In the genomic region with DNA sequence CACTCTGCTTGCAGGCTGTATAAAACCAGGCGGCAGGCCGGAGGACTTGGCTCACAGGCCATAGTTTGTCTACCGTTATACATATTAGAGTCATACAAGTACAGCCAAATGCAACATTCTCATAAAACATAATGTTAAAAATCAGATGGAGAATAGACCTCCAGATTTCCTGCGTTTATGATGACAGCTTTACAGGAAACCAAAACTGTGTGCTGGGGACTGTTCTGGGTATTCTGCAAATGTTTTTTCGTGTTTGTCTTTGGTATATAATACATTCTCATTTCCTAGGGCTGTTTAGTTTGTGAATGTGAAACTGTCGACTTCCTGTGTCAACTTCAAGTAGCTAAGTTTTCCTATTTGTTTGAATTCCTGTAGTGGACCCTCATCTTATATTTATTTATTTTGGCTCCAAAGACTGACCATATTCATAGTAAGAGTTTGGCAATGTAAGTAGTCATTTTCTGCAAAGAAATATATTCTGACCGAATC, we compare ENCODE assay signal across 11 cellular contexts.
DNase-seq lines count a peak whose midpoint lies in the region; ATAC-seq and TF ChIP-seq lines count a peak whose summit lies in the region.
"Had no signal": no experiment of that assay in that cellular context is flagged by ENCODE, and none has a peak within 500 bp of the region (broad histone marks: within the 10 kb centered on the region; RNA-seq: fewer than 3 reads in every experiment).

No MANE protein-coding gene starts in this region.

- no peak overlapping the region for H3K4me3 ChIP-seq in transverse colon

- POLR2A ChIA-PET in activated CD8-positive, alpha-beta T cell treated with anti-CD3 and anti-CD28 coated beads, Interleukin-2, amount 10 ng/mL, durations not matched to agents 7 days and 5 days (lab: Charles Lee), result interaction anchor here (1.5 kb wide), 1 partner anchor 146 kb away, joined by 6 read pairs; no protein-coding TSS in a partner anchor

- peaks cover 0 to 30% (median 3%) of the 10 kb centered on the region in 4 donors for H3K4me1 ChIP-seq in transverse colon

- H3K36me3 ChIP-seq in transverse colon, result no peaks in the 10 kb centered on the region

- H3K27ac ChIP-seq in transverse colon, result peak overlapping the region; percentile 5 to 45 (median 28)

- H3K9me3 Mint-ChIP-seq in activated naive CD4-positive, alpha-beta T cell treated with anti-CD3 and anti-CD28 coated beads for 36 hours, result no peaks in the 10 kb centered on the region
- peaks cover 3% of the 10 kb centered on the region for H3K9me3 Mint-ChIP-seq in activated CD8-positive, alpha-beta T cell treated with anti-CD3 and anti-CD28 coated beads, Interleukin-2, amount 10 ng/mL, durations not matched to agents 7 days and 5 days (ENCODE audit: insufficient read depth)
- H3K9me3 Mint-ChIP-seq in immature natural killer cell, result no peaks in the 10 kb centered on the region

- peaks cover 2% of the 10 kb centered on the region for H3K36me3 Mint-ChIP-seq in activated naive CD4-positive, alpha-beta T cell treated with anti-CD3 and anti-CD28 coated beads for 36 hours (ENCODE audit: low read depth)
- peaks cover 8% of the 10 kb centered on the region for H3K36me3 Mint-ChIP-seq in activated CD8-positive, alpha-beta T cell treated with anti-CD3 and anti-CD28 coated beads, Interleukin-2, amount 10 ng/mL, durations not matched to agents 7 days and 5 days (ENCODE audit: low read depth)
- peaks cover 0 to 5% (median 0%) of the 10 kb centered on the region in 3 donors for H3K36me3 Mint-ChIP-seq in immature natural killer cell

- WGBS in transverse colon (ENCODE audit: low coverage in 1 of 2), 2 donors, result 57 to 58% methylated on average over 5 to 7 of the region's 7 CpGs

- in situ Hi-C loops in transverse colon (cut with MboI; ENCODE audit: low pct_ligation_motif_present in 1 of 4, low pct_unique_long_range_greater_than_20kb in 1 of 4, low sequenced_read_pairs in 3 of 4), result loop anchor here in 1 of 4 donors (25.0 kb wide), 1 partner anchor 363 kb away; no protein-coding TSS in a partner anchor

- no peaks in the 10 kb centered on the region for H3K27me3 Mint-ChIP-seq in activated naive CD4-positive, alpha-beta T cell treated with anti-CD3 and anti-CD28 coated beads for 36 hours (ENCODE audit: low read depth)
- H3K27me3 Mint-ChIP-seq in activated CD8-positive, alpha-beta T cell treated with anti-CD3 and anti-CD28 coated beads, Interleukin-2, amount 10 ng/mL, durations not matched to agents 7 days and 5 days (ENCODE audit: low read depth), result no peaks in the 10 kb centered on the region
- H3K27me3 Mint-ChIP-seq in immature natural killer cell (ENCODE audit: low read depth in 3 of 3), result peaks cover 0 to 8% (median 2%) of the 10 kb centered on the region in 3 donors

- CTCF ChIA-PET in activated naive CD4-positive, alpha-beta T cell treated with anti-CD3 and anti-CD28 coated beads for 36 hours (lab: Charles Lee), result interaction anchor here (1.3 to 1.5 kb wide), 2 partner anchors 16 to 178 kb away, joined by 4 to 5 read pairs; no protein-coding TSS in a partner anchor
- CTCF ChIA-PET in activated CD8-positive, alpha-beta T cell treated with anti-CD3 and anti-CD28 coated beads, Interleukin-2, amount 10 ng/mL, durations not matched to agents 7 days and 5 days (lab: Charles Lee), result interaction anchor here (0.7 to 2.3 kb wide), 5 partner anchors 23 to 221 kb away, joined by 3 to 9 read pairs (median 6); no protein-coding TSS in a partner anchor

- TF ChIP-seq EP300 in transverse colon (IDR thresholded peaks at IDR 0.05; ENCODE audit: low read depth), result no peak

- H3K27ac Mint-ChIP-seq in activated naive CD4-positive, alpha-beta T cell treated with anti-CD3 and anti-CD28 coated beads for 36 hours, result peak overlapping the region; percentile 70
- peak overlapping the region; percentile 89 for H3K27ac Mint-ChIP-seq in activated CD8-positive, alpha-beta T cell treated with anti-CD3 and anti-CD28 coated beads, Interleukin-2, amount 10 ng/mL, durations not matched to agents 7 days and 5 days
- peak overlapping the region; percentile 83 to 94 (median 91) for H3K27ac Mint-ChIP-seq in immature natural killer cell
- H3K27ac Mint-ChIP-seq: H9 had no signal

- no peaks in the 10 kb centered on the region for H3K9me3 ChIP-seq in transverse colon

- no peaks in the 10 kb centered on the region for H3K27me3 ChIP-seq in transverse colon

- peak overlapping the region; percentile 39 for H3K4me3 Mint-ChIP-seq in activated naive CD4-positive, alpha-beta T cell treated with anti-CD3 and anti-CD28 coated beads for 36 hours
- H3K4me3 Mint-ChIP-seq in activated CD8-positive, alpha-beta T cell treated with anti-CD3 and anti-CD28 coated beads, Interleukin-2, amount 10 ng/mL, durations not matched to agents 7 days and 5 days, result peak overlapping the region; percentile 61
- peak overlapping the region; percentile 44 to 71 (median 67) for H3K4me3 Mint-ChIP-seq in immature natural killer cell
- H3K4me3 Mint-ChIP-seq: H9 had no signal

- intact Hi-C loops in activated naive CD4-positive, alpha-beta T cell treated with anti-CD3 and anti-CD28 coated beads for 36 hours (cut with micrococcal nuclease), result loop anchor here (1.0 to 2.0 kb wide), 3 partner anchors 23 to 44 kb away; no protein-coding TSS in a partner anchor
- intact Hi-C loops in transverse colon (cut with DNase I; ENCODE audit: low total_unique reads), result no loop called here

- peak; percentile 75 for ATAC-seq in activated CD8-positive, alpha-beta T cell treated with anti-CD3 and anti-CD28 coated beads, Interleukin-2, amount 10 ng/mL, durations not matched to agents 7 days and 5 days
- ATAC-seq in HG03159 (IDR thresholded peaks at IDR 0.05; ENCODE audit: unreplicated experiment) (no peak), HG03095 (IDR thresholded peaks at IDR 0.05; ENCODE audit: unreplicated experiment) (no peak)

- no peak for TF ChIP-seq POLR2A in transverse colon (IDR thresholded peaks at IDR 0.05)

- DNase-seq in activated naive CD4-positive, alpha-beta T cell treated with anti-CD3 and anti-CD28 coated beads for 36 hours, result peak; percentile 6
- DNase-seq in activated naive CD4-positive, alpha-beta T cell treated with anti-CD3 and anti-CD28 coated beads, Interleukin-2, amount 50 U/mL, for 16 hours, result no peak
- no peak for DNase-seq in activated CD8-positive, alpha-beta T cell treated with anti-CD3 and anti-CD28 coated beads, Interleukin-2, amount 10 ng/mL, durations not matched to agents 7 days and 5 days
- DNase-seq in immature natural killer cell (peak; percentile 12 to 26 (median 23)), transverse colon (no peak)
- DNase-seq in activated effector memory CD4-positive, alpha-beta T cell treated with anti-CD3 and anti-CD28 coated beads, Interleukin-2, amount 50 U/mL, for 16 hours, result no peak
- DNase-seq: AML-193, H9, OCI-M1 had no signal

- peaks cover 49% of the 10 kb centered on the region for H3K4me1 Mint-ChIP-seq in activated naive CD4-positive, alpha-beta T cell treated with anti-CD3 and anti-CD28 coated beads for 36 hours (ENCODE audit: low read depth)
- peaks cover 57% of the 10 kb centered on the region for H3K4me1 Mint-ChIP-seq in activated CD8-positive, alpha-beta T cell treated with anti-CD3 and anti-CD28 coated beads, Interleukin-2, amount 10 ng/mL, durations not matched to agents 7 days and 5 days (ENCODE audit: low read depth)
- peaks cover 40 to 52% of the 10 kb centered on the region in 2 donors for H3K4me1 Mint-ChIP-seq in immature natural killer cell

- no peak for TF ChIP-seq CTCF in transverse colon (IDR thresholded peaks at IDR 0.05)

Comparison
In these comparisons a context has a peak if more than half of its experiments do, and no peak if none do; other contexts are left out.
1. DNase-seq: peak in activated naive CD4-positive, alpha-beta T cell treated with anti-CD3 and anti-CD28 coated beads for 36 hours (single experiment) and immature natural killer cell (3 of 3); none in activated naive CD4-positive, alpha-beta T cell treated with anti-CD3 and anti-CD28 coated beads, Interleukin-2, amount 50 U/mL, for 16 hours (single experiment), activated CD8-positive, alpha-beta T cell treated with anti-CD3 and anti-CD28 coated beads, Interleukin-2, amount 10 ng/mL, durations not matched to agents 7 days and 5 days (single experiment), transverse colon (single experiment) and activated effector memory CD4-positive, alpha-beta T cell treated with anti-CD3 and anti-CD28 coated beads, Interleukin-2, amount 50 U/mL, for 16 hours (single experiment).
2. Peak in every context shown above with its lines, with median percentiles within 50 percentile points of each other: H3K27ac Mint-ChIP-seq and H3K4me3 Mint-ChIP-seq.